ENCODE assay signal across 20 cellular contexts in the genomic region with DNA sequence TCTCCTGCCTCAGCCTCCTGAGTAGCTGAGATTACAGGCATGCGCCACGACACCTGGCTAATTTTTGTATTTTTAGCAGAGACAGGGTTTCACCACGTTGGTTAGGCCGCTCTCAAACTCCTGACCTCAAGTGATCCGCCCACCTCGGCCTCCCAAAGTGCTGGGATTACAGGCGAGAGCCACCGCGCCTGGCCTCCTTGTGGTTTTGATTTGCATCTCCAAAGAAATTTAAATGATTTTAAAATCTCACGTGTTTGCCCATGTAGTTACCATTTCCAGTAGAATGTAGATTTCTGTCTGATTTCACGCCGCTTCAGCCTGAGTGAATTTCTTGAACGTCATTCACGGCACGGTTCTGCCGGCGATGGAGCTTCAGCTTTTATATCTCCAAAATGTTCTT. TPM values are rescaled to one million over a fixed set of nuclear protein-coding genes. Genes with fewer than 3 reads are reported as not detected.
DNase-seq lines count a peak whose midpoint lies in the region; ATAC-seq and TF ChIP-seq lines count a peak whose summit lies in the region.
"Had no signal": no experiment of that assay in that cellular context is flagged by ENCODE, and none has a peak within 500 bp of the region (broad histone marks: within the 10 kb centered on the region; RNA-seq: fewer than 3 reads in every experiment).

No MANE protein-coding gene starts in this region.

- peaks cover 20% of the 10 kb centered on the region for H3K9me3 ChIP-seq in BLaER1
- H3K9me3 ChIP-seq in esophagus muscularis mucosa: peaks cover 0 to 18% (median 9%) of the 10 kb centered on the region in 4 donors
- H3K9me3 ChIP-seq in CD8-positive, alpha-beta memory T cell (ENCODE audit: low read length): no peaks in the 10 kb centered on the region

- H3K27ac ChIP-seq in BLaER1 (peak overlapping the region; percentile 63), esophagus muscularis mucosa (replicated peaks in 1 of 4) (no peak overlapping the region)
- no peak overlapping the region for H3K27ac ChIP-seq in CD8-positive, alpha-beta memory T cell (ENCODE audit: low read depth, low read length)
- H3K27ac ChIP-seq: A549 had no signal

- H3K27me3 Mint-ChIP-seq in CD8-positive, alpha-beta memory T cell: peaks cover 3 to 22% of the 10 kb centered on the region in 2 donors
- peaks cover 21 to 38% of the 10 kb centered on the region in 2 donors for H3K27me3 Mint-ChIP-seq in natural killer cell treated with Interleukin-12 subunit alpha and Interleukin-12 subunit beta and Interleukin-15 and Interleukin-18, amount 100 ng/mL, for 72 hours
- H3K27me3 Mint-ChIP-seq: CD4-positive, alpha-beta T cell had no signal

- H3K4me3 ChIP-seq in BLaER1 (0 out of 2 replicates have a peak overlapping the region, but pooled peaks have one; percentile 1), esophagus muscularis mucosa (no peak overlapping the region)
- no peak overlapping the region for H3K4me3 ChIP-seq in CD8-positive, alpha-beta memory T cell (ENCODE audit: low read length)
- H3K4me3 ChIP-seq: A549, GM23338 had no signal

- intact Hi-C loops in esophagus muscularis mucosa (cut with DNase I) (no loop called here), sciatic nerve (cut with DNase I) (no loop called here)

- no peaks in the 10 kb centered on the region for H4K20me1 ChIP-seq in BLaER1

- POLR2A ChIA-PET in CD8-positive, alpha-beta memory T cell (lab: Charles Lee): no interaction called here

- H3K27me3 ChIP-seq in BLaER1 (no peaks in the 10 kb centered on the region), esophagus muscularis mucosa (peaks cover 0 to 28% (median 0%) of the 10 kb centered on the region in 4 donors)
- peaks cover 3% of the 10 kb centered on the region for H3K27me3 ChIP-seq in CD8-positive, alpha-beta memory T cell (ENCODE audit: insufficient read depth, low read length, poor library complexity, severe bottlenecking)

- no peak overlapping the region for H3K4me3 Mint-ChIP-seq in CD8-positive, alpha-beta memory T cell
- H3K4me3 Mint-ChIP-seq in natural killer cell treated with Interleukin-12 subunit alpha and Interleukin-12 subunit beta and Interleukin-15 and Interleukin-18, amount 100 ng/mL, for 72 hours: no peak overlapping the region
- H3K4me3 Mint-ChIP-seq: CD14-positive monocyte; CD4-positive, alpha-beta T cell; GM23338; H9 had no signal

- H3K36me3 Mint-ChIP-seq in CD8-positive, alpha-beta memory T cell: peaks cover 0 to 3% (median 0%) of the 10 kb centered on the region in 3 donors
- H3K36me3 Mint-ChIP-seq in natural killer cell treated with Interleukin-12 subunit alpha and Interleukin-12 subunit beta and Interleukin-15 and Interleukin-18, amount 100 ng/mL, for 72 hours: peaks cover 7% of the 10 kb centered on the region
- H3K36me3 Mint-ChIP-seq: CD14-positive monocyte had no signal

- no peak for TF ChIP-seq POLR2A in esophagus muscularis mucosa (IDR thresholded peaks at IDR 0.05; ENCODE audit: low read depth)

- no peak for ATAC-seq in sciatic nerve
- ATAC-seq in natural killer cell treated with Interleukin-12 subunit alpha and Interleukin-12 subunit beta and Interleukin-15 and Interleukin-18, amount 100 ng/mL, for 72 hours: no peak
- ATAC-seq: A549, GM23338, HCT116 had no signal

- DNase-seq in esophagus muscularis mucosa (ENCODE audit: extremely low spot score): peak; percentile 64
- peak; percentile 32 for DNase-seq in sciatic nerve (ENCODE audit: low spot score)
- no peak for DNase-seq in CD8-positive, alpha-beta memory T cell
- no peak for DNase-seq in natural killer cell treated with Interleukin-12 subunit alpha and Interleukin-12 subunit beta and Interleukin-15 and Interleukin-18, amount 100 ng/mL, for 72 hours (ENCODE audit: low spot score)
- DNase-seq in T1000 (lab: John Stamatoyannopoulos, UW): no peak
- DNase-seq: 8988T; ACHN; Calu3; CD4-positive, alpha-beta T cell; COR-L47; DMS53; DMS79 treated with DMSO at 0.1 percent for 48 hours; GF-D8; H9 had no signal

- no peak overlapping the region for H3K9ac ChIP-seq in BLaER1

- TF ChIP-seq EP300 in esophagus muscularis mucosa (IDR thresholded peaks at IDR 0.05): no peak

- H3K9me3 Mint-ChIP-seq in CD8-positive, alpha-beta memory T cell: peaks cover 0 to 4% (median 3%) of the 10 kb centered on the region in 5 donors
- H3K9me3 Mint-ChIP-seq in natural killer cell treated with Interleukin-12 subunit alpha and Interleukin-12 subunit beta and Interleukin-15 and Interleukin-18, amount 100 ng/mL, for 72 hours: no peaks in the 10 kb centered on the region

- CTCF ChIA-PET in CD8-positive, alpha-beta memory T cell (lab: Charles Lee): no interaction called here

- H3K36me3 ChIP-seq in BLaER1 (no peaks in the 10 kb centered on the region), esophagus muscularis mucosa (no peaks in the 10 kb centered on the region)
- H3K36me3 ChIP-seq in CD8-positive, alpha-beta memory T cell (ENCODE audit: insufficient read depth, low read length): no peaks in the 10 kb centered on the region

- no peak overlapping the region for H3K27ac Mint-ChIP-seq in CD8-positive, alpha-beta memory T cell
- H3K27ac Mint-ChIP-seq in natural killer cell treated with Interleukin-12 subunit alpha and Interleukin-12 subunit beta and Interleukin-15 and Interleukin-18, amount 100 ng/mL, for 72 hours: no peak overlapping the region
- H3K27ac Mint-ChIP-seq: CD14-positive monocyte; CD4-positive, alpha-beta T cell; GM23338; H9 had no signal

- peak overlapping the region; percentile 85 for H3K4me2 ChIP-seq in BLaER1
- H3K4me2 ChIP-seq: A549, GM23338 had no signal

- WGBS in esophagus muscularis mucosa: 90% methylated on average over 17 of the region's 17 CpGs

- H3K4me1 ChIP-seq in BLaER1 (peaks cover 58% of the 10 kb centered on the region), esophagus muscularis mucosa (no peaks in the 10 kb centered on the region)
- H3K4me1 ChIP-seq in CD8-positive, alpha-beta memory T cell (ENCODE audit: insufficient read depth, low read length): no peaks in the 10 kb centered on the region
- H3K4me1 ChIP-seq: A549 had no signal

- H3K4me1 Mint-ChIP-seq in CD8-positive, alpha-beta memory T cell: no peaks in the 10 kb centered on the region
- no peaks in the 10 kb centered on the region for H3K4me1 Mint-ChIP-seq in natural killer cell treated with Interleukin-12 subunit alpha and Interleukin-12 subunit beta and Interleukin-15 and Interleukin-18, amount 100 ng/mL, for 72 hours (ENCODE audit: low read depth in 2 of 2)
- H3K4me1 Mint-ChIP-seq: CD14-positive monocyte had no signal

- TF ChIP-seq CTCF in esophagus muscularis mucosa (IDR thresholded peaks at IDR 0.05): no peak

RNA-seq across cellular contexts. Expression of gene IGF2, which starts 55.8 kb away (rescaled TPM):
- total RNA-seq in esophagus muscularis mucosa (10 to 100 TPM; 25.5 to 59.6 (median 33.0) TPM), sciatic nerve (473 TPM)
- 1 to 10 TPM; 3.3 to 3.5 TPM for total RNA-seq in CD8-positive, alpha-beta memory T cell
- not detected for polyA plus RNA-seq in CD8-positive, alpha-beta memory T cell
- total RNA-seq in natural killer cell treated with Interleukin-12 subunit alpha and Interleukin-12 subunit beta and Interleukin-15 and Interleukin-18, amount 100 ng/mL, for 72 hours: under 1 TPM in 1 of 2 donors, not detected in 1; 0.17 TPM
- total RNA-seq: CD4-positive, alpha-beta T cell; G401 had no signal
- polyA plus RNA-seq: CD14-positive monocyte had no signal

Comparison
In these comparisons a context has a peak if more than half of its experiments do, and no peak if none do; other contexts are left out.
1. DNase-seq: peak in esophagus muscularis mucosa (single experiment) and sciatic nerve (single experiment); none in CD8-positive, alpha-beta memory T cell (0 of 5), natural killer cell treated with Interleukin-12 subunit alpha and Interleukin-12 subunit beta and Interleukin-15 and Interleukin-18, amount 100 ng/mL, for 72 hours (single experiment) and T1000 (single experiment).